8 cellular contexts compared by ENCODE assay signal in the genomic region with DNA sequence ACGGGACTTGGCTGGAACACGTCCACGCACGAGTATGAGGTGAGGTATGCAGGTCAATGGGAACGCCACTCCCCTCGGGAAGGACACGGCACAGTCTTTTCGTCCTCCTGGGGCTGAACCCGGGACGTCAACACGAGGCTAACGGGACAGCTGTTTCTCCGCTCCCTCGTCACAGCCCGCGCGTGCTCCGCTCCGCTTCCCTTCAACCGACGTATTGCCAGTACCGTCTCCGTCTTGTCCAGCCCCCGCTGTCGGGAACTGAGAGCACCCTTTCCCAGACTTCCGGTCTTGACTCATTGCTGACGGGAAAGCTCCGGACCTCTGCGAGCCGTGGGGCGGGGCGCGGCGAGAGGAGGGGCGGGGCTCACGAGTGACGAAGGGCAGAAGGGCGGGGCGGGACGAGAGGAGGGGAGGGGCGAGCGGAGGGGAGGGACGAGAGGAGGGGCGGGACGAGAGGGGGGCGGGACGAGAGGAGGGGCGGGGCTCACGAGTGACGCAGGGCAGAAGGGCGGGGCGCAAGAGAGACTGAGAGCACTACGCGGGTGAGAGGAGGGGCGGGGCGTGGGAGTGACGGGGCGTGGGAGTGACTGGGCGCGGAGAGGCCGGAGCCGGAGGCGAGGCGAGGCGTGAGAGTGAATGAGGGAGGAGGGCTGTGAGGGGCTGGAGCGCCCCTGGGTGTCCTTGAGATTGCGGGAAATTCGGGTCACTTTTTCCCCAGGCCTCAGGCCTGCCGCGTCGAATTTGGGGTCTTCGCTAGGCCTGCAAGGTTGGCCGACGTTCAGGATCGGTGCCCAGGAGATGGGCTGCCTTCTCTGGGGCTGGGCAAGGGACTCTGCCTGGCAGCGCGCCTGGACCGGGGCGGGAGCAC. TPM values are rescaled to one million over a fixed set of nuclear protein-coding genes. Genes with fewer than 3 reads are reported as not detected.
DNase-seq lines count a peak whose midpoint lies in the region; ATAC-seq and TF ChIP-seq lines count a peak whose summit lies in the region.

No MANE protein-coding gene starts in this region.

- peaks cover 11% of the 10 kb centered on the region for H3K4me1 ChIP-seq in CD4-positive, CD25-positive, alpha-beta regulatory T cell (ENCODE audit: control insufficient read depth, insufficient read depth, low read length, poor library complexity, severe bottlenecking)
- peaks cover 0 to 8% (median 3%) of the 10 kb centered on the region in 4 donors for H3K4me1 ChIP-seq in liver (ENCODE audit: control insufficient read depth in 4 of 4, insufficient read depth in 4 of 4, low read length in 3 of 4)

- H3K4me1 Mint-ChIP-seq in CD4-positive, CD25-positive, alpha-beta regulatory T cell = peaks cover 0 to 45% (median 19%) of the 10 kb centered on the region in 4 donors
- H3K4me1 Mint-ChIP-seq in dendritic cell treated with granulocyte-macrophage colony-stimulating factor and Interleukin-4, amounts not matched to agents 40 ng/mL and 50 ng/mL, for 4 days (ENCODE audit: low read depth) = peaks cover 28% of the 10 kb centered on the region

- H3K36me3 Mint-ChIP-seq in CD4-positive, CD25-positive, alpha-beta regulatory T cell = no peaks in the 10 kb centered on the region
- no peaks in the 10 kb centered on the region for H3K36me3 Mint-ChIP-seq in dendritic cell treated with granulocyte-macrophage colony-stimulating factor and Interleukin-4, amounts not matched to agents 40 ng/mL and 50 ng/mL, for 4 days (ENCODE audit: low read depth)

- peak; percentile 92 to 95 (median 92) for DNase-seq in CD4-positive, CD25-positive, alpha-beta regulatory T cell
- peak; percentile 94 for DNase-seq in NCI-H748 treated with DMSO at 0.1 percent for 48 hours (lab: John Stamatoyannopoulos, UW)
- DNase-seq in activated CD4-positive, alpha-beta T cell treated with anti-CD3 and anti-CD28 coated beads, Interleukin-2, amount 50 U/mL, for 24 hours (ENCODE audit: low read depth in 1 of 2, low spot score in 1 of 2) = peak; percentile 85 to 91
- DNase-seq in stimulated activated CD4-positive, alpha-beta T cell treated with anti-CD3 and anti-CD28 coated beads, Interleukin-2, amount 100 ng/mL, for 48 hours = peak; percentile 91 to 93

- H3K27me3 ChIP-seq in CD4-positive, CD25-positive, alpha-beta regulatory T cell (ENCODE audit: control insufficient read depth, insufficient read depth, low read length) = no peaks in the 10 kb centered on the region
- H3K27me3 ChIP-seq in liver (ENCODE audit: control insufficient read depth in 4 of 4, insufficient read depth in 4 of 4, low read length in 3 of 4) = no peaks in the 10 kb centered on the region

- peak overlapping the region; percentile 89 for H3K27ac ChIP-seq in CD4-positive, CD25-positive, alpha-beta regulatory T cell (ENCODE audit: insufficient read depth, low read length, poor library complexity, severe bottlenecking)
- peak overlapping the region; percentile 88 to 95 for H3K27ac ChIP-seq in liver (ENCODE audit: low read depth in 1 of 2, low read length in 2 of 2)

- peak overlapping the region; percentile 97 to 99 (median 99) for H3K27ac Mint-ChIP-seq in CD4-positive, CD25-positive, alpha-beta regulatory T cell
- peak overlapping the region; percentile 95 for H3K27ac Mint-ChIP-seq in dendritic cell treated with granulocyte-macrophage colony-stimulating factor and Interleukin-4, amounts not matched to agents 40 ng/mL and 50 ng/mL, for 4 days

- peak overlapping the region; percentile 92 to 98 (median 92) for H3K4me3 Mint-ChIP-seq in CD4-positive, CD25-positive, alpha-beta regulatory T cell
- H3K4me3 Mint-ChIP-seq in dendritic cell treated with granulocyte-macrophage colony-stimulating factor and Interleukin-4, amounts not matched to agents 40 ng/mL and 50 ng/mL, for 4 days = peak overlapping the region; percentile 74

- intact Hi-C loops in dendritic cell treated with granulocyte-macrophage colony-stimulating factor and Interleukin-4, amounts not matched to agents 40 ng/mL and 50 ng/mL, for 4 days (cut with micrococcal nuclease) = loop anchor here (1.0 kb wide), 1 partner anchor 9 kb away; no protein-coding TSS in a partner anchor

- H3K9me3 ChIP-seq in CD4-positive, CD25-positive, alpha-beta regulatory T cell (ENCODE audit: control insufficient read depth in 2 of 2, low read length in 2 of 2) = no peaks in the 10 kb centered on the region
- H3K9me3 ChIP-seq in liver (ENCODE audit: control insufficient read depth in 4 of 4, low read length in 3 of 4) = no peaks in the 10 kb centered on the region

- peak overlapping the region; percentile 66 to 72 for H3K9ac ChIP-seq in liver (ENCODE audit: low read depth in 1 of 2, low read length in 2 of 2)

- no peaks in the 10 kb centered on the region for H3K27me3 Mint-ChIP-seq in CD4-positive, CD25-positive, alpha-beta regulatory T cell
- H3K27me3 Mint-ChIP-seq in dendritic cell treated with granulocyte-macrophage colony-stimulating factor and Interleukin-4, amounts not matched to agents 40 ng/mL and 50 ng/mL, for 4 days = no peaks in the 10 kb centered on the region

- H3K9me3 Mint-ChIP-seq in CD4-positive, CD25-positive, alpha-beta regulatory T cell = no peaks in the 10 kb centered on the region
- no peaks in the 10 kb centered on the region for H3K9me3 Mint-ChIP-seq in dendritic cell treated with granulocyte-macrophage colony-stimulating factor and Interleukin-4, amounts not matched to agents 40 ng/mL and 50 ng/mL, for 4 days

- H3K4me3 ChIP-seq in CD4-positive, CD25-positive, alpha-beta regulatory T cell (ENCODE audit: low read depth, low read length) = peak overlapping the region; percentile 85
- peak overlapping the region; percentile 59 to 82 (median 60) for H3K4me3 ChIP-seq in liver (ENCODE audit: low read depth in 1 of 3, low read length in 3 of 3)

- no peaks in the 10 kb centered on the region for H3K36me3 ChIP-seq in CD4-positive, CD25-positive, alpha-beta regulatory T cell (ENCODE audit: control insufficient read depth, insufficient read depth, low read length)
- H3K36me3 ChIP-seq in liver (ENCODE audit: control insufficient read depth in 4 of 4, insufficient read depth in 3 of 4, low read depth in 1 of 4, low read length in 3 of 4) = no peaks in the 10 kb centered on the region

- TF ChIP-seq CTCF in liver (IDR thresholded peaks at IDR 0.05; ENCODE audit: low read depth, low read length, missing input control) = peak; percentile 1

- under 1% methylated on average over 77 of the region's 79 CpGs for WGBS in liver

- peak; percentile 89 to 90 for ATAC-seq in CD4-positive, CD25-positive, alpha-beta regulatory T cell (ENCODE audit: low read depth in 2 of 2)
- ATAC-seq in GM19438 (IDR thresholded peaks at IDR 0.05; ENCODE audit: low read depth, unreplicated experiment) (peak; percentile 74), HG03565 (IDR thresholded peaks at IDR 0.05; ENCODE audit: unreplicated experiment) (peak; percentile 60)

- TF ChIP-seq RAD21 in liver (IDR thresholded peaks at IDR 0.05) = no peak

TF ChIP-seq in liver, 16 proteins besides CTCF, POLR2A, EP300 and RAD21 (continues in another document):
- TF ChIP-seq HNF4G (IDR thresholded peaks at IDR 0.05) (no peak), ATF3 (IDR thresholded peaks at IDR 0.05) (peak; percentile 86), SP1 (IDR thresholded peaks at IDR 0.05) (peak; percentile 87), REST (IDR thresholded peaks at IDR 0.05) (peak; percentile 94), FOXA2 (IDR thresholded peaks at IDR 0.05) (peak; percentile 20), TAF1 (conservative IDR thresholded peaks at IDR 0.05) (peak; percentile 79), JUND (IDR thresholded peaks at IDR 0.05) (peak; percentile 96 to 97)
- TF ChIP-seq, protein P1, sequence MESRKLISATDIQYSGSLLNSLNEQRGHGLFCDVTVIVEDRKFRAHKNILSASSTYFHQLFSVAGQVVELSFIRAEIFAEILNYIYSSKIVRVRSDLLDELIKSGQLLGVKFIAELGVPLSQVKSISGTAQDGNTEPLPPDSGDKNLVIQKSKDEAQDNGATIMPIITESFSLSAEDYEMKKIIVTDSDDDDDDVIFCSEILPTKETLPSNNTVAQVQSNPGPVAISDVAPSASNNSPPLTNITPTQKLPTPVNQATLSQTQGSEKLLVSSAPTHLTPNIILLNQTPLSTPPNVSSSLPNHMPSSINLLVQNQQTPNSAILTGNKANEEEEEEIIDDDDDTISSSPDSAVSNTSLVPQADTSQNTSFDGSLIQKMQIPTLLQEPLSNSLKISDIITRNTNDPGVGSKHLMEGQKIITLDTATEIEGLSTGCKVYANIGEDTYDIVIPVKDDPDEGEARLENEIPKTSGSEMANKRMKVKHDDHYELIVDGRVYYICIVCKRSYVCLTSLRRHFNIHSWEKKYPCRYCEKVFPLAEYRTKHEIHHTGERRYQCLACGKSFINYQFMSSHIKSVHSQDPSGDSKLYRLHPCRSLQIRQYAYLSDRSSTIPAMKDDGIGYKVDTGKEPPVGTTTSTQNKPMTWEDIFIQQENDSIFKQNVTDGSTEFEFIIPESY (IDR thresholded peaks at IDR 0.05) = peak; percentile 56

RNA-seq across cellular contexts. Expression of gene CFAP126, which starts 22.2 kb away (rescaled TPM):
- not detected for total RNA-seq in CD4-positive, CD25-positive, alpha-beta regulatory T cell
- not detected for polyA plus RNA-seq in CD4-positive, CD25-positive, alpha-beta regulatory T cell
- total RNA-seq in liver = not detected
- polyA plus RNA-seq in liver = not detected

Comparison
In these comparisons a context has a peak if more than half of its experiments do, and no peak if none do; other contexts are left out.
1. Peak in every context shown above with its lines: DNase-seq, ATAC-seq, H3K4me3 ChIP-seq and H3K27ac ChIP-seq.